11 cellular contexts compared by ENCODE assay signal in genomic region chr3:4776399-4776979, GRCh38.
A peak's percentile ranks its signal among the peaks of the same experiment; 100 is the strongest.
DNase-seq lines count a peak whose midpoint lies in the region; ATAC-seq lines count a peak whose summit lies in the region.
"Had no signal": no experiment of that assay in that cellular context is flagged by ENCODE, and none has a peak within 500 bp of the region (broad histone marks: within the 10 kb centered on the region; RNA-seq: fewer than 3 reads in every experiment).

No MANE protein-coding gene starts in this region.

- peak overlapping the region; percentile 36 for H3K27ac ChIP-seq in skeletal muscle tissue (ENCODE audit: low read depth, low read length)
- H3K27ac ChIP-seq: 22Rv1 had no signal

- H3K27me3 ChIP-seq in skeletal muscle tissue (ENCODE audit: control insufficient read depth in 3 of 3, insufficient read depth in 3 of 3, low read length in 3 of 3): no peaks in the 10 kb centered on the region

- H3K4me1 Mint-ChIP-seq in T-helper 1 cell treated with Interleukin-12 subunit alpha and Interleukin-12 subunit beta and Interleukin-4 antibody, amounts not matched to agents 30 μg/mL and 1 μg/mL, for 36 hours (ENCODE audit: low read depth): peaks cover 74% of the 10 kb centered on the region

- no peak overlapping the region for H3K9ac ChIP-seq in skeletal muscle tissue (ENCODE audit: low read depth in 1 of 3, low read length in 3 of 3)

- peaks cover 0 to 4% (median 0%) of the 10 kb centered on the region in 3 donors for H3K36me3 ChIP-seq in skeletal muscle tissue (ENCODE audit: control insufficient read depth in 3 of 3, insufficient read depth in 3 of 3, low read length in 3 of 3)

- peak overlapping the region; percentile 97 for H3K27ac Mint-ChIP-seq in T-helper 1 cell treated with Interleukin-12 subunit alpha and Interleukin-12 subunit beta and Interleukin-4 antibody, amounts not matched to agents 30 μg/mL and 1 μg/mL, for 36 hours

- H3K36me3 Mint-ChIP-seq in T-helper 1 cell treated with Interleukin-12 subunit alpha and Interleukin-12 subunit beta and Interleukin-4 antibody, amounts not matched to agents 30 μg/mL and 1 μg/mL, for 36 hours (ENCODE audit: low read depth): peaks cover 47% of the 10 kb centered on the region

- DNase-seq in T-helper 1 cell (no peak), RPMI7951 (ENCODE audit: low read depth) (peak; percentile 28), SHP77 (lab: John Stamatoyannopoulos, UW) (no peak), D341Med (ENCODE audit: low spot score) (no peak), DMS 273 (lab: John Stamatoyannopoulos, UW; ENCODE audit: unreplicated experiment) (no peak)
- DNase-seq: H7 had no signal

- H3K9me3 ChIP-seq in skeletal muscle tissue (ENCODE audit: control insufficient read depth in 3 of 3, low read length in 3 of 3): no peaks in the 10 kb centered on the region

- no peak overlapping the region for H3K4me3 ChIP-seq in skeletal muscle tissue (ENCODE audit: low read length in 3 of 3)

- H3K9me3 Mint-ChIP-seq in T-helper 1 cell treated with Interleukin-12 subunit alpha and Interleukin-12 subunit beta and Interleukin-4 antibody, amounts not matched to agents 30 μg/mL and 1 μg/mL, for 36 hours: peaks cover 9% of the 10 kb centered on the region

- peaks cover 21 to 32% (median 22%) of the 10 kb centered on the region in 3 donors for H3K4me1 ChIP-seq in skeletal muscle tissue (ENCODE audit: control insufficient read depth in 3 of 3, insufficient read depth in 3 of 3, low read length in 3 of 3)

- peak; percentile 32 for ATAC-seq in HG02678 (IDR thresholded peaks at IDR 0.05; ENCODE audit: unreplicated experiment)
- ATAC-seq: Panc1 had no signal

- no peaks in the 10 kb centered on the region for H3K27me3 Mint-ChIP-seq in T-helper 1 cell treated with Interleukin-12 subunit alpha and Interleukin-12 subunit beta and Interleukin-4 antibody, amounts not matched to agents 30 μg/mL and 1 μg/mL, for 36 hours (ENCODE audit: low read depth)

- peak overlapping the region; percentile 39 for H3K4me3 Mint-ChIP-seq in T-helper 1 cell treated with Interleukin-12 subunit alpha and Interleukin-12 subunit beta and Interleukin-4 antibody, amounts not matched to agents 30 μg/mL and 1 μg/mL, for 36 hours
